9 cellular contexts compared by ENCODE assay signal in genomic region chr1:198669023-198669698, GRCh38. TPM values are rescaled to one million over a fixed set of nuclear protein-coding genes. Genes with fewer than 3 reads are reported as not detected.
DNase-seq lines count a peak whose midpoint lies in the region; ATAC-seq and TF ChIP-seq lines count a peak whose summit lies in the region.
"Had no signal": no experiment of that assay in that cellular context is flagged by ENCODE, and none has a peak within 500 bp of the region (broad histone marks: within the 10 kb centered on the region; RNA-seq: fewer than 3 reads in every experiment).

No MANE protein-coding gene starts in this region.

- no peaks in the 10 kb centered on the region for H3K79me2 ChIP-seq in osteoblast (ENCODE audit: insufficient read depth, low read length)

- H3K4me1 ChIP-seq in osteoblast (ENCODE audit: insufficient read depth, low read length): peaks cover 55% of the 10 kb centered on the region

- H4K20me1 ChIP-seq in osteoblast (ENCODE audit: insufficient read depth, low read length): no peaks in the 10 kb centered on the region

- DNase-seq in NK-92 treated with Interleukin-12 subunit alpha and Interleukin-12 subunit beta, amount 100 ng/mL, for 24 hours (lab: John Stamatoyannopoulos, UW): peak; percentile 41
- DNase-seq in NK-92 (lab: John Stamatoyannopoulos, UW; ENCODE audit: unreplicated experiment): no peak
- peak; percentile 53 for DNase-seq in NAMALWA (ENCODE audit: low spot score)
- peak; percentile 89 for DNase-seq in astrocyte of the hippocampus (ENCODE audit: low read depth, low spot score)
- peak; percentile 80 for DNase-seq in osteoblast (ENCODE audit: insufficient read length, low spot score, missing footprints)
- DNase-seq in NCI-H524 (lab: John Stamatoyannopoulos, UW): no peak
- DNase-seq in left ventricle myocardium superior: no peak

- no peak for TF ChIP-seq CTCF in osteoblast (IDR thresholded peaks at IDR 0.05; ENCODE audit: extremely low read depth, low read depth, low read length)

- H2AFZ ChIP-seq in osteoblast (ENCODE audit: low read length): no peak overlapping the region

- ATAC-seq in HG02623 (IDR thresholded peaks at IDR 0.05; ENCODE audit: unreplicated experiment) (peak; percentile 74), left ventricle myocardium superior (no peak)

- H3K4me2 ChIP-seq in osteoblast (ENCODE audit: insufficient read depth, low read length): no peak overlapping the region

- H3K4me3 ChIP-seq in osteoblast (ENCODE audit: insufficient read depth, low read length): no peak overlapping the region

- H3K36me3 ChIP-seq in osteoblast (ENCODE audit: insufficient read depth, low read length): no peaks in the 10 kb centered on the region

- no peaks in the 10 kb centered on the region for H3K27me3 ChIP-seq in osteoblast (ENCODE audit: insufficient read depth, low read length)

- peak overlapping the region; percentile 89 for H3K27ac ChIP-seq in osteoblast (ENCODE audit: low read depth, low read length)
- H3K27ac ChIP-seq: 22Rv1 had no signal

- H3K9me3 ChIP-seq in osteoblast (ENCODE audit: low read depth, low read length): no peaks in the 10 kb centered on the region

- intact Hi-C loops in left ventricle myocardium superior (cut with micrococcal nuclease): no loop called here

RNA-seq across cellular contexts. Expression of gene PTPRC, which starts 30.3 kb away (rescaled TPM):
- total RNA-seq in osteoblast (under 0.01 and 1.1 TPM in 2 replicates), left ventricle myocardium superior (6.9 TPM)

Comparison
In these comparisons a context has a peak if more than half of its experiments do, and no peak if none do; other contexts are left out.
1. DNase-seq: peak in NK-92 treated with Interleukin-12 subunit alpha and Interleukin-12 subunit beta, amount 100 ng/mL, for 24 hours (single experiment), NAMALWA (single experiment), astrocyte of the hippocampus (single experiment) and osteoblast (single experiment); none in NK-92 (single experiment), NCI-H524 (0 of 2) and left ventricle myocardium superior (single experiment).